In the genomic region with DNA sequence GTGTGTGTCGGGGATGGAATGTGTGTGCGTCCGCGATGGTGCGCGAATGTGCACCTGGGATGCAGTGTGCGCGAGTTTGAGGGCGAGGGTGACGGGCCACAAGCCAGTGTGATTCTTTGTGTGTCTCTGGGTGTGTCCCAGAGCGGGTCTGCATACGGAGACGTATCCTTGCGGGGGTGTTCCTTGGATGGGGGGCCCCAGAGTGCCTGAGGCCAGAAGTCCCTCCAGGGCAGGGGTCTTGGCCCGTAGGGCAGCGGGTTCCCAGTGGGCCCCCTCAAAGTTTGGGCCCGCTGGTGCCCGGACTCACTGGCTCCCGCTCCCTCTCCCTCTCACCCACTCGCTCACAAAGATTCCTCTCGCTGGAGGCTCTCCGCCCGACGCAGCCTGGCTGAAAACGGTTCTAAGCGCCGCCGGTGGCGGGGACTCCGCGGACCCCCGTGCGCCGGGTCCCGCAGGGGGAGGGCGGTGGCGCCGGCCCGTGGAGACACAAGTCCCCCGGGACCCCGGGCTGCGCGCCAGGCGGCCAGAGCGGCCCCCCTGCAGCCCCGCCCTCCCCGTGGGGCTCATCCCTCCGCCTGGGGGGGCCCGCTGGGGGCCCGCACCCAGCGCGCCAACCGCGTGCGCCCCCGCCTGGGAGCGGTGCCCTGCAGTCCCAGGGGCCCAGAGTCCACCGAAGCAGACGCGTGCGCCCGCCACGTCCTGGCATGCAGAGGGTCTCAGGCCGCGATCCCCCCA, we compare ENCODE assay signal across 1 cellular context.
TF ChIP-seq lines count a peak whose summit lies in the region.

No MANE protein-coding gene starts in this region.

TF ChIP-seq in HepG2, 621 proteins besides CTCF, POLR2A, EP300 and RAD21 (continued from another document and continues in another):
- TF ChIP-seq, protein P1, sequence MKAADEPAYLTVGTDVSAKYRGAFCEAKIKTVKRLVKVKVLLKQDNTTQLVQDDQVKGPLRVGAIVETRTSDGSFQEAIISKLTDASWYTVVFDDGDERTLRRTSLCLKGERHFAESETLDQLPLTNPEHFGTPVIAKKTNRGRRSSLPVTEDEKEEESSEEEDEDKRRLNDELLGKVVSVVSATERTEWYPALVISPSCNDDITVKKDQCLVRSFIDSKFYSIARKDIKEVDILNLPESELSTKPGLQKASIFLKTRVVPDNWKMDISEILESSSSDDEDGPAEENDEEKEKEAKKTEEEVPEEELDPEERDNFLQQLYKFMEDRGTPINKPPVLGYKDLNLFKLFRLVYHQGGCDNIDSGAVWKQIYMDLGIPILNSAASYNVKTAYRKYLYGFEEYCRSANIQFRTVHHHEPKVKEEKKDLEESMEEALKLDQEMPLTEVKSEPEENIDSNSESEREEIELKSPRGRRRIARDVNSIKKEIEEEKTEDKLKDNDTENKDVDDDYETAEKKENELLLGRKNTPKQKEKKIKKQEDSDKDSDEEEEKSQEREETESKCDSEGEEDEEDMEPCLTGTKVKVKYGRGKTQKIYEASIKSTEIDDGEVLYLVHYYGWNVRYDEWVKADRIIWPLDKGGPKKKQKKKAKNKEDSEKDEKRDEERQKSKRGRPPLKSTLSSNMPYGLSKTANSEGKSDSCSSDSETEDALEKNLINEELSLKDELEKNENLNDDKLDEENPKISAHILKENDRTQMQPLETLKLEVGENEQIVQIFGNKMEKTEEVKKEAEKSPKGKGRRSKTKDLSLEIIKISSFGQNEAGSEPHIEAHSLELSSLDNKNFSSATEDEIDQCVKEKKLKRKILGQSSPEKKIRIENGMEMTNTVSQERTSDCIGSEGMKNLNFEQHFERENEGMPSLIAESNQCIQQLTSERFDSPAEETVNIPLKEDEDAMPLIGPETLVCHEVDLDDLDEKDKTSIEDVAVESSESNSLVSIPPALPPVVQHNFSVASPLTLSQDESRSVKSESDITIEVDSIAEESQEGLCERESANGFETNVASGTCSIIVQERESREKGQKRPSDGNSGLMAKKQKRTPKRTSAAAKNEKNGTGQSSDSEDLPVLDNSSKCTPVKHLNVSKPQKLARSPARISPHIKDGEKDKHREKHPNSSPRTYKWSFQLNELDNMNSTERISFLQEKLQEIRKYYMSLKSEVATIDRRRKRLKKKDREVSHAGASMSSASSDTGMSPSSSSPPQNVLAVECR (CRISPR knock-in tag; IDR thresholded peaks at IDR 0.05; ENCODE audit: borderline replicate concordance), result 0 out of 2 replicates have a peak, but pooled peaks have one; percentile 32
- peak; percentile 46; the same call in 1 of the 2 replicates for TF ChIP-seq ZSCAN21 (CRISPR knock-in tag; IDR thresholded peaks at IDR 0.05; ENCODE audit: borderline replicate concordance)
- TF ChIP-seq ZKSCAN5 (CRISPR knock-in tag; IDR thresholded peaks at IDR 0.05), result no peak
- no peak for TF ChIP-seq SP2 (CRISPR knock-in tag; IDR thresholded peaks at IDR 0.05)
- peak; percentile 53 for TF ChIP-seq TEAD3 (CRISPR knock-in tag; optimal IDR thresholded peaks at IDR 0.05; ENCODE audit: borderline replicate concordance)
- 0 out of 2 replicates have a peak, but pooled peaks have one; percentile 12 for TF ChIP-seq KAT8 (CRISPR knock-in tag; IDR thresholded peaks at IDR 0.05)
- TF ChIP-seq ZNF547 (CRISPR knock-in tag; IDR thresholded peaks at IDR 0.05), result peak; percentile 51; the same call in 1 of the 2 replicates
- no peak for TF ChIP-seq RBAK (CRISPR knock-in tag; IDR thresholded peaks at IDR 0.05)
- TF ChIP-seq AKAP8 (CRISPR knock-in tag; IDR thresholded peaks at IDR 0.05), result 0 out of 2 replicates have a peak, but pooled peaks have one; percentile 25
- TF ChIP-seq, protein P2, sequence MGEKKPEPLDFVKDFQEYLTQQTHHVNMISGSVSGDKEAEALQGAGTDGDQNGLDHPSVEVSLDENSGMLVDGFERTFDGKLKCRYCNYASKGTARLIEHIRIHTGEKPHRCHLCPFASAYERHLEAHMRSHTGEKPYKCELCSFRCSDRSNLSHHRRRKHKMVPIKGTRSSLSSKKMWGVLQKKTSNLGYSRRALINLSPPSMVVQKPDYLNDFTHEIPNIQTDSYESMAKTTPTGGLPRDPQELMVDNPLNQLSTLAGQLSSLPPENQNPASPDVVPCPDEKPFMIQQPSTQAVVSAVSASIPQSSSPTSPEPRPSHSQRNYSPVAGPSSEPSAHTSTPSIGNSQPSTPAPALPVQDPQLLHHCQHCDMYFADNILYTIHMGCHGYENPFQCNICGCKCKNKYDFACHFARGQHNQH (CRISPR knock-in tag; IDR thresholded peaks at IDR 0.05), result no peak
- peak; percentile 71 for TF ChIP-seq RBFOX2 (IDR thresholded peaks at IDR 0.05; ENCODE audit: low read depth, low read length)
- TF ChIP-seq NCOR1 (IDR thresholded peaks at IDR 0.05; ENCODE audit: borderline replicate concordance, low read length), result peak; percentile 38; the same call in 1 of the 2 replicates
- 0 out of 2 replicates have a peak, but pooled peaks have one; percentile 15 for TF ChIP-seq ZNF749 (CRISPR knock-in tag; IDR thresholded peaks at IDR 0.05; ENCODE audit: borderline replicate concordance)
- TF ChIP-seq, protein P3, sequence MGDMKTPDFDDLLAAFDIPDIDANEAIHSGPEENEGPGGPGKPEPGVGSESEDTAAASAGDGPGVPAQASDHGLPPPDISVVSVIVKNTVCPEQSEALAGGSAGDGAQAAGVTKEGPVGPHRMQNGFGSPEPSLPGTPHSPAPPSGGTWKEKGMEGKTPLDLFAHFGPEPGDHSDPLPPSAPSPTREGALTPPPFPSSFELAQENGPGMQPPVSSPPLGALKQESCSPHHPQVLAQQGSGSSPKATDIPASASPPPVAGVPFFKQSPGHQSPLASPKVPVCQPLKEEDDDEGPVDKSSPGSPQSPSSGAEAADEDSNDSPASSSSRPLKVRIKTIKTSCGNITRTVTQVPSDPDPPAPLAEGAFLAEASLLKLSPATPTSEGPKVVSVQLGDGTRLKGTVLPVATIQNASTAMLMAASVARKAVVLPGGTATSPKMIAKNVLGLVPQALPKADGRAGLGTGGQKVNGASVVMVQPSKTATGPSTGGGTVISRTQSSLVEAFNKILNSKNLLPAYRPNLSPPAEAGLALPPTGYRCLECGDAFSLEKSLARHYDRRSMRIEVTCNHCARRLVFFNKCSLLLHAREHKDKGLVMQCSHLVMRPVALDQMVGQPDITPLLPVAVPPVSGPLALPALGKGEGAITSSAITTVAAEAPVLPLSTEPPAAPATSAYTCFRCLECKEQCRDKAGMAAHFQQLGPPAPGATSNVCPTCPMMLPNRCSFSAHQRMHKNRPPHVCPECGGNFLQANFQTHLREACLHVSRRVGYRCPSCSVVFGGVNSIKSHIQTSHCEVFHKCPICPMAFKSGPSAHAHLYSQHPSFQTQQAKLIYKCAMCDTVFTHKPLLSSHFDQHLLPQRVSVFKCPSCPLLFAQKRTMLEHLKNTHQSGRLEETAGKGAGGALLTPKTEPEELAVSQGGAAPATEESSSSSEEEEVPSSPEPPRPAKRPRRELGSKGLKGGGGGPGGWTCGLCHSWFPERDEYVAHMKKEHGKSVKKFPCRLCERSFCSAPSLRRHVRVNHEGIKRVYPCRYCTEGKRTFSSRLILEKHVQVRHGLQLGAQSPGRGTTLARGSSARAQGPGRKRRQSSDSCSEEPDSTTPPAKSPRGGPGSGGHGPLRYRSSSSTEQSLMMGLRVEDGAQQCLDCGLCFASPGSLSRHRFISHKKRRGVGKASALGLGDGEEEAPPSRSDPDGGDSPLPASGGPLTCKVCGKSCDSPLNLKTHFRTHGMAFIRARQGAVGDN (CRISPR knock-in tag; IDR thresholded peaks at IDR 0.05), result peak; percentile 70
- TF ChIP-seq GABPB1 (CRISPR knock-in tag; IDR thresholded peaks at IDR 0.05), result peak; percentile 60
- TF ChIP-seq TAF1 (CRISPR knock-in tag; IDR thresholded peaks at IDR 0.05), result peak; percentile 20; the same call in 1 of the 2 replicates
- TF ChIP-seq RXRA (CRISPR knock-in tag; IDR thresholded peaks at IDR 0.05), result 0 out of 2 replicates have a peak, but pooled peaks have one; percentile 3
- TF ChIP-seq SUZ12 (IDR thresholded peaks at IDR 0.05; ENCODE audit: low read depth, low read length), result no peak
- TF ChIP-seq SOX5 (CRISPR knock-in tag; IDR thresholded peaks at IDR 0.05; ENCODE audit: borderline replicate concordance), result 0 out of 2 replicates have a peak, but pooled peaks have one; percentile 3
- TF ChIP-seq ZNF446 (CRISPR knock-in tag; IDR thresholded peaks at IDR 0.05), result peak; percentile 61
- TF ChIP-seq, protein P4, sequence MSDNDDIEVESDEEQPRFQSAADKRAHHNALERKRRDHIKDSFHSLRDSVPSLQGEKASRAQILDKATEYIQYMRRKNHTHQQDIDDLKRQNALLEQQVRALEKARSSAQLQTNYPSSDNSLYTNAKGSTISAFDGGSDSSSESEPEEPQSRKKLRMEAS (IDR thresholded peaks at IDR 0.05), result peak; percentile 82
- no peak for TF ChIP-seq ZNF761 (CRISPR knock-in tag; conservative IDR thresholded peaks at IDR 0.05)
- TF ChIP-seq ZNF160 (CRISPR knock-in tag; IDR thresholded peaks at IDR 0.05), result 0 out of 2 replicates have a peak, but pooled peaks have one; percentile 4
- TF ChIP-seq MED13 (CRISPR knock-in tag; IDR thresholded peaks at IDR 0.05), result no peak
- TF ChIP-seq, protein P5, sequence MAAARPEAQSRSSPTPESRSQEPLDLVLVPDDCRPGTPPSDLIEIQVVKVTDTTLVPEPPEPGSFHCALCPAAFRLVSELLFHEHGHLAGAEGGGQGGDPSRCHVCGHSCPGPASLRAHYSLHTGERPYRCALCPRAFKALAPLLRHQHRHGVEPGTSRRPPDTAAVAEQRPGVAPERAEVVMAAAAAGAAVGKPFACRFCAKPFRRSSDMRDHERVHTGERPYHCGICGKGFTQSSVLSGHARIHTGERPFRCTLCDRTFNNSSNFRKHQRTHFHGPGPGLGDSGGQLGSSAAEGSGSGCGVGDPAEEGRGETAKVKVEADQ (CRISPR knock-in tag; IDR thresholded peaks at IDR 0.05; ENCODE audit: borderline replicate concordance), result peak; percentile 57; the same call in 1 of the 2 replicates
- no peak for TF ChIP-seq HOXA9 (CRISPR knock-in tag; IDR thresholded peaks at IDR 0.05; ENCODE audit: borderline replicate concordance)
- TF ChIP-seq, protein P6, sequence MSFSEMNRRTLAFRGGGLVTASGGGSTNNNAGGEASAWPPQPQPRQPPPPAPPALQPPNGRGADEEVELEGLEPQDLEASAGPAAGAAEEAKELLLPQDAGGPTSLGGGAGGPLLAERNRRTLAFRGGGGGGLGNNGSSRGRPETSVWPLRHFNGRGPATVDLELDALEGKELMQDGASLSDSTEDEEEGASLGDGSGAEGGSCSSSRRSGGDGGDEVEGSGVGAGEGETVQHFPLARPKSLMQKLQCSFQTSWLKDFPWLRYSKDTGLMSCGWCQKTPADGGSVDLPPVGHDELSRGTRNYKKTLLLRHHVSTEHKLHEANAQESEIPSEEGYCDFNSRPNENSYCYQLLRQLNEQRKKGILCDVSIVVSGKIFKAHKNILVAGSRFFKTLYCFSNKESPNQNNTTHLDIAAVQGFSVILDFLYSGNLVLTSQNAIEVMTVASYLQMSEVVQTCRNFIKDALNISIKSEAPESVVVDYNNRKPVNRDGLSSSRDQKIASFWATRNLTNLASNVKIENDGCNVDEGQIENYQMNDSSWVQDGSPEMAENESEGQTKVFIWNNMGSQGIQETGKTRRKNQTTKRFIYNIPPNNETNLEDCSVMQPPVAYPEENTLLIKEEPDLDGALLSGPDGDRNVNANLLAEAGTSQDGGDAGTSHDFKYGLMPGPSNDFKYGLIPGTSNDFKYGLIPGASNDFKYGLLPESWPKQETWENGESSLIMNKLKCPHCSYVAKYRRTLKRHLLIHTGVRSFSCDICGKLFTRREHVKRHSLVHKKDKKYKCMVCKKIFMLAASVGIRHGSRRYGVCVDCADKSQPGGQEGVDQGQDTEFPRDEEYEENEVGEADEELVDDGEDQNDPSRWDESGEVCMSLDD (CRISPR knock-in tag; IDR thresholded peaks at IDR 0.05; ENCODE audit: borderline replicate concordance), result peak; percentile 38; the same call in 1 of the 2 replicates
- no peak for TF ChIP-seq ELF3 (CRISPR knock-in tag; IDR thresholded peaks at IDR 0.05)
- TF ChIP-seq, protein P7, sequence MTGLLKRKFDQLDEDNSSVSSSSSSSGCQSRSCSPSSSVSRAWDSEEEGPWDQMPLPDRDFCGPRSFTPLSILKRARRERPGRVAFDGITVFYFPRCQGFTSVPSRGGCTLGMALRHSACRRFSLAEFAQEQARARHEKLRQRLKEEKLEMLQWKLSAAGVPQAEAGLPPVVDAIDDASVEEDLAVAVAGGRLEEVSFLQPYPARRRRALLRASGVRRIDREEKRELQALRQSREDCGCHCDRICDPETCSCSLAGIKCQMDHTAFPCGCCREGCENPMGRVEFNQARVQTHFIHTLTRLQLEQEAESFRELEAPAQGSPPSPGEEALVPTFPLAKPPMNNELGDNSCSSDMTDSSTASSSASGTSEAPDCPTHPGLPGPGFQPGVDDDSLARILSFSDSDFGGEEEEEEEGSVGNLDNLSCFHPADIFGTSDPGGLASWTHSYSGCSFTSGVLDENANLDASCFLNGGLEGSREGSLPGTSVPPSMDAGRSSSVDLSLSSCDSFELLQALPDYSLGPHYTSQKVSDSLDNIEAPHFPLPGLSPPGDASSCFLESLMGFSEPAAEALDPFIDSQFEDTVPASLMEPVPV (CRISPR knock-in tag; IDR thresholded peaks at IDR 0.05), result peak; percentile 30; the same call in 1 of the 2 replicates
- TF ChIP-seq, protein P8, sequence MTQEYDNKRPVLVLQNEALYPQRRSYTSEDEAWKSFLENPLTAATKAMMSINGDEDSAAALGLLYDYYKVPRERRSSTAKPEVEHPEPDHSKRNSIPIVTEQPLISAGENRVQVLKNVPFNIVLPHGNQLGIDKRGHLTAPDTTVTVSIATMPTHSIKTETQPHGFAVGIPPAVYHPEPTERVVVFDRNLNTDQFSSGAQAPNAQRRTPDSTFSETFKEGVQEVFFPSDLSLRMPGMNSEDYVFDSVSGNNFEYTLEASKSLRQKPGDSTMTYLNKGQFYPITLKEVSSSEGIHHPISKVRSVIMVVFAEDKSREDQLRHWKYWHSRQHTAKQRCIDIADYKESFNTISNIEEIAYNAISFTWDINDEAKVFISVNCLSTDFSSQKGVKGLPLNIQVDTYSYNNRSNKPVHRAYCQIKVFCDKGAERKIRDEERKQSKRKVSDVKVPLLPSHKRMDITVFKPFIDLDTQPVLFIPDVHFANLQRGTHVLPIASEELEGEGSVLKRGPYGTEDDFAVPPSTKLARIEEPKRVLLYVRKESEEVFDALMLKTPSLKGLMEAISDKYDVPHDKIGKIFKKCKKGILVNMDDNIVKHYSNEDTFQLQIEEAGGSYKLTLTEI (CRISPR knock-in tag; conservative IDR thresholded peaks at IDR 0.05), result no peak
- 0 out of 2 replicates have a peak, but pooled peaks have one; percentile 34 for TF ChIP-seq ZNF12 (CRISPR knock-in tag; IDR thresholded peaks at IDR 0.05)
- no peak for TF ChIP-seq PAX8 (CRISPR knock-in tag; IDR thresholded peaks at IDR 0.05; ENCODE audit: borderline replicate concordance)
- no peak for TF ChIP-seq ZMAT3 (CRISPR knock-in tag; conservative IDR thresholded peaks at IDR 0.05)
- 0 out of 2 replicates have a peak, but pooled peaks have one; percentile 20 for TF ChIP-seq HDAC2 (CRISPR knock-in tag; IDR thresholded peaks at IDR 0.05)
- peak; percentile 73; the same call in 1 of the 2 replicates for TF ChIP-seq YEATS4 (CRISPR knock-in tag; IDR thresholded peaks at IDR 0.05; ENCODE audit: borderline replicate concordance)
- TF ChIP-seq, protein P9, sequence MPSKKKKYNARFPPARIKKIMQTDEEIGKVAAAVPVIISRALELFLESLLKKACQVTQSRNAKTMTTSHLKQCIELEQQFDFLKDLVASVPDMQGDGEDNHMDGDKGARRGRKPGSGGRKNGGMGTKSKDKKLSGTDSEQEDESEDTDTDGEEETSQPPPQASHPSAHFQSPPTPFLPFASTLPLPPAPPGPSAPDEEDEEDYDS (CRISPR knock-in tag; IDR thresholded peaks at IDR 0.05), result no peak
